8 cellular contexts compared by ENCODE assay signal in the genomic region with DNA sequence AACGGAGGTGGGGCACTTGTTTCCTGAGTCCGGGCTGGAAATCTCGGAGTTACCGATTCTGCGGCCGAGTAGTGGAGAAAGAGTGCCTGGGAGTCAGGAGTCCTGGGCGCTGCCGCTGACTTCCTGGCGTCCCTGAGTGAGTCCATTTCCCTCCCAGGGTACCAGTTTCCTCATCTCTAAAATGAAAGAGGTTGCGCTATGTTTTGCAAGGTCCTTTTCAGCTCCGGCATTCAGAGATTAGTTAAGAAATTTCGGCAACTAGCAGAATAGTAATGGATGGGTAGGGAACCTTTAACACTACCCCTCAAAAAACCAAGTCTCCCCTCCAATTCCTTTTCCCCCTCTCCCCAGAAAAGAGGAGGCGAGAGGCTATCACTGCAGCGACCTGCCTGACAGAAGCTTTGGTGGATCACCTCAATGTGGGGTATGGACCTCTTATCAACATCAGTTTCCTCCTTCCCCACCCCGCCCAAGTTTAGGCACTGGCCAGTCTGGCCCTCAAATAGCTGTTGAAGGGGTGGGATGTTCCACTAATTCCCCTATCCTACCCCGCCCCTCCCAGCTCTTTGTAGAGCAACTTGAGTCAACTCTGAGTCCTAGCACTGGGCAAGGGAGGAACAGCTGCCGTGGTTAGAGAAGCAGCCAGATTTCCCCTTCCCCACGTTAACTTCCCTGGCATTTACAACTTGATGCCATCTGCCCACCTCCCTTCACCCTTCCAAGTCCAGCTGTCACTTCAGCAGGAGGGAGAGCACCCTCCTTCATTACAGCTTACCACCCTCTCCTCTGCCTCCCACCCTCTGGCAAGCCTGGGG. TPM values are rescaled to one million over a fixed set of nuclear protein-coding genes. Genes with fewer than 3 reads are reported as not detected.
DNase-seq lines count a peak whose midpoint lies in the region; ATAC-seq and TF ChIP-seq lines count a peak whose summit lies in the region.

No MANE protein-coding gene starts in this region.

- H3K27ac Mint-ChIP-seq in Calu3 (ENCODE audit: unreplicated experiment), result peak overlapping the region; percentile 97
- peak overlapping the region; percentile 91 for H3K27ac Mint-ChIP-seq in activated B cell treated with CpG ODN at 0.5 μM for 24 hours

- TF ChIP-seq CTCF in Calu3 (IDR thresholded peaks at IDR 0.05; ENCODE audit: unreplicated experiment) (no peak), activated B cell treated with CpG ODN at 0.5 μM for 24 hours (IDR thresholded peaks at IDR 0.05) (no peak)

- no peak overlapping the region for H3K27ac ChIP-seq in iPS DF 6.9 (ENCODE audit: low read length)
- peak overlapping the region; percentile 98 for H3K27ac ChIP-seq in stomach smooth muscle (ENCODE audit: low read length)

- BruUV-seq in Calu3 (replicated peaks; lab: Mats Ljungman, UMichigan), result TSS peak; percentile 26

- POLR2A ChIA-PET in activated B cell treated with CpG ODN at 0.5 μM for 24 hours (lab: Charles Lee), result interaction anchor here (0.6 to 3.9 kb wide), 17 partner anchors 8 to 968 kb away, joined by 3 to 29 read pairs (median 5); partner anchors contain the start of genes CD63, DNAJC14, ITGA7 and RAB5B

- H3K4me3 ChIP-seq in iPS DF 6.9 (ENCODE audit: low read length) (peak overlapping the region; percentile 72; the same call in 1 of the 2 replicates), stomach smooth muscle (ENCODE audit: low read length in 2 of 2) (peak overlapping the region; percentile 63 to 88)

- H3K27me3 ChIP-seq in iPS DF 6.9 (ENCODE audit: control insufficient read depth, insufficient read depth, low read length) (no peaks in the 10 kb centered on the region), stomach smooth muscle (ENCODE audit: control insufficient read depth in 1 of 2, insufficient read depth in 2 of 2, low read length in 2 of 2) (no peaks in the 10 kb centered on the region)

- intact Hi-C loops in Calu3 (cut with micrococcal nuclease; ENCODE audit: unreplicated experiment), result no loop called here
- intact Hi-C loops in activated B cell treated with CpG ODN at 0.5 μM for 24 hours (cut with micrococcal nuclease), result loop anchor here (1.0 to 2.0 kb wide), 3 partner anchors 13 to 325 kb away; partner anchors contain the start of genes CD63 and RPS26

- H3K27me3 Mint-ChIP-seq in Calu3 (ENCODE audit: unreplicated experiment), result peaks cover 20% of the 10 kb centered on the region
- peaks cover 2% of the 10 kb centered on the region for H3K27me3 Mint-ChIP-seq in activated B cell treated with CpG ODN at 0.5 μM for 24 hours

- no peaks in the 10 kb centered on the region for H3K9me3 Mint-ChIP-seq in Calu3 (ENCODE audit: low read depth, unreplicated experiment)
- no peaks in the 10 kb centered on the region for H3K9me3 Mint-ChIP-seq in activated B cell treated with CpG ODN at 0.5 μM for 24 hours

- CTCF ChIA-PET in Calu3 (lab: Charles Lee) (interaction anchor here (0.6 to 3.7 kb wide), 6 partner anchors 10 to 280 kb away, joined by 3 to 27 read pairs (median 4); partner anchors contain the start of genes ITGA7 and SUOX), activated B cell treated with CpG ODN at 0.5 μM for 24 hours (lab: Charles Lee) (interaction anchor here (1.2 to 4.8 kb wide), 7 partner anchors 10 to 223 kb away, joined by 4 to 29 read pairs (median 4); no protein-coding TSS in a partner anchor)

- DNase-seq in Calu3 (no peak), activated B cell treated with CpG ODN at 0.5 μM for 24 hours (no peak), iPS DF 6.9 (ENCODE audit: low read depth, low spot score) (no peak), SW480 (ENCODE audit: low spot score) (no peak)
- no peak for DNase-seq in activated CD8-positive, alpha-beta memory T cell treated with anti-CD3 and anti-CD28 coated beads, Interleukin-2, amount 50 U/mL, for 4 hours

- H3K36me3 ChIP-seq in iPS DF 6.9 (ENCODE audit: control insufficient read depth, insufficient read depth, low read length) (no peaks in the 10 kb centered on the region; the same call in 1 of the 2 replicates), stomach smooth muscle (ENCODE audit: control insufficient read depth in 2 of 2, insufficient read depth in 2 of 2, low read length in 2 of 2) (peaks cover 0 to 3% of the 10 kb centered on the region in 2 donors)

- H3K36me3 Mint-ChIP-seq in Calu3 (ENCODE audit: insufficient read depth, unreplicated experiment) (peaks cover 40% of the 10 kb centered on the region), activated B cell treated with CpG ODN at 0.5 μM for 24 hours (ENCODE audit: low read depth) (peaks cover 15% of the 10 kb centered on the region)

- no peaks in the 10 kb centered on the region for H3K9me3 ChIP-seq in iPS DF 6.9 (ENCODE audit: control insufficient read depth, insufficient read depth, low read length)
- no peaks in the 10 kb centered on the region for H3K9me3 ChIP-seq in stomach smooth muscle (ENCODE audit: control insufficient read depth in 2 of 2, low read length in 2 of 2)

- peak overlapping the region; percentile 87 to 95 for H3K9ac ChIP-seq in stomach smooth muscle (ENCODE audit: low read length in 2 of 2)

- H3K4me3 Mint-ChIP-seq in Calu3 (ENCODE audit: low read depth, unreplicated experiment), result peak overlapping the region; percentile 86
- H3K4me3 Mint-ChIP-seq in activated B cell treated with CpG ODN at 0.5 μM for 24 hours, result peak overlapping the region; percentile 92

- H3K4me1 ChIP-seq in iPS DF 6.9 (ENCODE audit: control insufficient read depth, insufficient read depth, low read length) (peaks cover 11% of the 10 kb centered on the region), stomach smooth muscle (ENCODE audit: control insufficient read depth, insufficient read depth, low read length) (peaks cover 80% of the 10 kb centered on the region)

- H3K4me1 Mint-ChIP-seq in Calu3 (ENCODE audit: low read depth, unreplicated experiment), result peaks cover 55% of the 10 kb centered on the region
- H3K4me1 Mint-ChIP-seq in activated B cell treated with CpG ODN at 0.5 μM for 24 hours, result peaks cover 34% of the 10 kb centered on the region

- ATAC-seq in HG03280 (IDR thresholded peaks at IDR 0.05; ENCODE audit: unreplicated experiment) (peak; percentile 24), activated B cell treated with CpG ODN at 0.5 μM for 24 hours (ENCODE audit: low read depth) (no peak), HG03025 (IDR thresholded peaks at IDR 0.05; ENCODE audit: low FRiP score, unreplicated experiment) (no peak)

- WGBS in iPS DF 6.9 (ENCODE audit: insufficient coverage, insufficient read length), result no CpG with 5 or more reads among the region's 18 CpGs

RNA-seq across cellular contexts. Expression of gene BLOC1S1, which starts 0.9 kb away (rescaled TPM):
- 71.0 and 89.4 TPM in 2 replicates for total RNA-seq in Calu3 (2022)
- 91.0 and 104 TPM in 2 replicates for total RNA-seq in activated B cell treated with CpG ODN at 0.5 μM for 24 hours

RNA-seq across cellular contexts. Expression of gene RDH5, which starts 3.4 kb away (rescaled TPM):
- 11.0 and 11.2 TPM in 2 replicates for total RNA-seq in Calu3 (2022)
- total RNA-seq in activated B cell treated with CpG ODN at 0.5 μM for 24 hours, result 10.3 and 16.5 TPM in 2 replicates

RNA-seq across cellular contexts. Expression of gene ITGA7, which starts 9.1 kb away (rescaled TPM):
- total RNA-seq in Calu3 (2022) (5.9 and 6.3 TPM in 2 replicates), activated B cell treated with CpG ODN at 0.5 μM for 24 hours (1.4 and 2.1 TPM in 2 replicates)

RNA-seq across cellular contexts. Expression of gene CD63, which starts 12.0 kb away (rescaled TPM):
- total RNA-seq in Calu3 (2022) (880 and 991 TPM in 2 replicates), activated B cell treated with CpG ODN at 0.5 μM for 24 hours (104 and 111 TPM in 2 replicates)

RNA-seq across cellular contexts. Expression of gene GDF11, which starts 26.1 kb away (rescaled TPM):
- 5.3 and 6.7 TPM in 2 replicates for total RNA-seq in Calu3 (2022)
- total RNA-seq in activated B cell treated with CpG ODN at 0.5 μM for 24 hours, result 5.2 and 6.4 TPM in 2 replicates
